Comparison of ENCODE assay signal across 1 cellular context in genomic region chr11:67391304-67392181, GRCh38.
A peak's percentile ranks its signal among the peaks of the same experiment; 100 is the strongest.
TF ChIP-seq lines count a peak whose summit lies in the region.

TSS of gene RAD9A (plus strand) at chr11:67391986. CDS start at chr11:67392045, 59 bp downstream.

TF ChIP-seq in HepG2, 621 proteins besides CTCF, POLR2A, EP300 and RAD21 (continued from another document and continues in another):
- TF ChIP-seq ZNF235 (CRISPR knock-in tag; IDR thresholded peaks at IDR 0.05; ENCODE audit: borderline replicate concordance) (peak; percentile 89; the same call in 1 of the 2 replicates), HNF1B (CRISPR knock-in tag; IDR thresholded peaks at IDR 0.05) (peak; percentile 83; the same call in 1 of the 2 replicates), ZNF552 (CRISPR knock-in tag; IDR thresholded peaks at IDR 0.05; ENCODE audit: borderline replicate concordance) (peak; percentile 89), ZNF704 (CRISPR knock-in tag; IDR thresholded peaks at IDR 0.05; ENCODE audit: borderline replicate concordance) (peak; percentile 90; the same call in 1 of the 2 replicates), FOXK2 (IDR thresholded peaks at IDR 0.05) (0 out of 2 replicates have a peak, but pooled peaks have one; percentile 22), CCDC6 (CRISPR knock-in tag; IDR thresholded peaks at IDR 0.05) (peak; percentile 91; the same call in 1 of the 2 replicates), KAT7 (CRISPR knock-in tag; IDR thresholded peaks at IDR 0.05; ENCODE audit: borderline replicate concordance) (no peak; the same call in 1 of the 2 replicates), ZNF713 (CRISPR knock-in tag; IDR thresholded peaks at IDR 0.05) (no peak), YEATS4 (CRISPR knock-in tag; IDR thresholded peaks at IDR 0.05; ENCODE audit: borderline replicate concordance) (peak; percentile 87; the same call in 1 of the 2 replicates), KDM6A (CRISPR knock-in tag; IDR thresholded peaks at IDR 0.05; ENCODE audit: low read depth) (peak; percentile 19; the same call in 1 of the 2 replicates), TMF1 (CRISPR knock-in tag; IDR thresholded peaks at IDR 0.05; ENCODE audit: low read depth) (peak; percentile 93; the same call in 1 of the 2 replicates), ISL2 (CRISPR knock-in tag; IDR thresholded peaks at IDR 0.05) (0 out of 2 replicates have a peak, but pooled peaks have one; percentile 25), ZSCAN30 (CRISPR knock-in tag; IDR thresholded peaks at IDR 0.05) (peak; percentile 85; the same call in 1 of the 2 replicates), ZNF564 (CRISPR knock-in tag; IDR thresholded peaks at IDR 0.05) (peak; percentile 94), SNAPC2 (CRISPR knock-in tag; IDR thresholded peaks at IDR 0.05) (no peak), TFAP4 (IDR thresholded peaks at IDR 0.05; ENCODE audit: borderline replicate concordance, low read depth) (peak; percentile 92), TBL1XR1 (IDR thresholded peaks at IDR 0.05; ENCODE audit: borderline replicate concordance, low read length, partially characterized antibody) (no peak), IRX3 (CRISPR knock-in tag; IDR thresholded peaks at IDR 0.05; ENCODE audit: borderline replicate concordance, low read depth) (peak; percentile 83; the same call in 1 of the 2 replicates), ZNF367 (CRISPR knock-in tag; IDR thresholded peaks at IDR 0.05; ENCODE audit: borderline replicate concordance) (no peak), ZFY (CRISPR knock-in tag; IDR thresholded peaks at IDR 0.05) (peak; percentile 95), PHB2 (IDR thresholded peaks at IDR 0.05; ENCODE audit: partially characterized antibody) (no peak), MED13 (CRISPR knock-in tag; IDR thresholded peaks at IDR 0.05) (no peak; the same call in 1 of the 2 replicates), ZNF101 (CRISPR knock-in tag; IDR thresholded peaks at IDR 0.05; ENCODE audit: borderline replicate concordance, low read depth) (no peak), RBM39 (IDR thresholded peaks at IDR 0.05; ENCODE audit: low read depth, low read length, poor library complexity, severe bottlenecking) (no peak)
- TF ChIP-seq, protein P1, sequence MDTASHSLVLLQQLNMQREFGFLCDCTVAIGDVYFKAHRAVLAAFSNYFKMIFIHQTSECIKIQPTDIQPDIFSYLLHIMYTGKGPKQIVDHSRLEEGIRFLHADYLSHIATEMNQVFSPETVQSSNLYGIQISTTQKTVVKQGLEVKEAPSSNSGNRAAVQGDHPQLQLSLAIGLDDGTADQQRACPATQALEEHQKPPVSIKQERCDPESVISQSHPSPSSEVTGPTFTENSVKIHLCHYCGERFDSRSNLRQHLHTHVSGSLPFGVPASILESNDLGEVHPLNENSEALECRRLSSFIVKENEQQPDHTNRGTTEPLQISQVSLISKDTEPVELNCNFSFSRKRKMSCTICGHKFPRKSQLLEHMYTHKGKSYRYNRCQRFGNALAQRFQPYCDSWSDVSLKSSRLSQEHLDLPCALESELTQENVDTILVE (CRISPR knock-in tag; IDR thresholded peaks at IDR 0.05), result no peak; the same call in 1 of the 2 replicates
- TF ChIP-seq, protein P2, sequence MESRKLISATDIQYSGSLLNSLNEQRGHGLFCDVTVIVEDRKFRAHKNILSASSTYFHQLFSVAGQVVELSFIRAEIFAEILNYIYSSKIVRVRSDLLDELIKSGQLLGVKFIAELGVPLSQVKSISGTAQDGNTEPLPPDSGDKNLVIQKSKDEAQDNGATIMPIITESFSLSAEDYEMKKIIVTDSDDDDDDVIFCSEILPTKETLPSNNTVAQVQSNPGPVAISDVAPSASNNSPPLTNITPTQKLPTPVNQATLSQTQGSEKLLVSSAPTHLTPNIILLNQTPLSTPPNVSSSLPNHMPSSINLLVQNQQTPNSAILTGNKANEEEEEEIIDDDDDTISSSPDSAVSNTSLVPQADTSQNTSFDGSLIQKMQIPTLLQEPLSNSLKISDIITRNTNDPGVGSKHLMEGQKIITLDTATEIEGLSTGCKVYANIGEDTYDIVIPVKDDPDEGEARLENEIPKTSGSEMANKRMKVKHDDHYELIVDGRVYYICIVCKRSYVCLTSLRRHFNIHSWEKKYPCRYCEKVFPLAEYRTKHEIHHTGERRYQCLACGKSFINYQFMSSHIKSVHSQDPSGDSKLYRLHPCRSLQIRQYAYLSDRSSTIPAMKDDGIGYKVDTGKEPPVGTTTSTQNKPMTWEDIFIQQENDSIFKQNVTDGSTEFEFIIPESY (CRISPR knock-in tag; IDR thresholded peaks at IDR 0.05), result peak; percentile 61; the same call in 1 of the 2 replicates
- TF ChIP-seq, protein P3, sequence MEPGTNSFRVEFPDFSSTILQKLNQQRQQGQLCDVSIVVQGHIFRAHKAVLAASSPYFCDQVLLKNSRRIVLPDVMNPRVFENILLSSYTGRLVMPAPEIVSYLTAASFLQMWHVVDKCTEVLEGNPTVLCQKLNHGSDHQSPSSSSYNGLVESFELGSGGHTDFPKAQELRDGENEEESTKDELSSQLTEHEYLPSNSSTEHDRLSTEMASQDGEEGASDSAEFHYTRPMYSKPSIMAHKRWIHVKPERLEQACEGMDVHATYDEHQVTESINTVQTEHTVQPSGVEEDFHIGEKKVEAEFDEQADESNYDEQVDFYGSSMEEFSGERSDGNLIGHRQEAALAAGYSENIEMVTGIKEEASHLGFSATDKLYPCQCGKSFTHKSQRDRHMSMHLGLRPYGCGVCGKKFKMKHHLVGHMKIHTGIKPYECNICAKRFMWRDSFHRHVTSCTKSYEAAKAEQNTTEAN (CRISPR knock-in tag; conservative IDR thresholded peaks at IDR 0.05), result no peak; the same call in 1 of the 2 replicates
- TF ChIP-seq, protein P4, sequence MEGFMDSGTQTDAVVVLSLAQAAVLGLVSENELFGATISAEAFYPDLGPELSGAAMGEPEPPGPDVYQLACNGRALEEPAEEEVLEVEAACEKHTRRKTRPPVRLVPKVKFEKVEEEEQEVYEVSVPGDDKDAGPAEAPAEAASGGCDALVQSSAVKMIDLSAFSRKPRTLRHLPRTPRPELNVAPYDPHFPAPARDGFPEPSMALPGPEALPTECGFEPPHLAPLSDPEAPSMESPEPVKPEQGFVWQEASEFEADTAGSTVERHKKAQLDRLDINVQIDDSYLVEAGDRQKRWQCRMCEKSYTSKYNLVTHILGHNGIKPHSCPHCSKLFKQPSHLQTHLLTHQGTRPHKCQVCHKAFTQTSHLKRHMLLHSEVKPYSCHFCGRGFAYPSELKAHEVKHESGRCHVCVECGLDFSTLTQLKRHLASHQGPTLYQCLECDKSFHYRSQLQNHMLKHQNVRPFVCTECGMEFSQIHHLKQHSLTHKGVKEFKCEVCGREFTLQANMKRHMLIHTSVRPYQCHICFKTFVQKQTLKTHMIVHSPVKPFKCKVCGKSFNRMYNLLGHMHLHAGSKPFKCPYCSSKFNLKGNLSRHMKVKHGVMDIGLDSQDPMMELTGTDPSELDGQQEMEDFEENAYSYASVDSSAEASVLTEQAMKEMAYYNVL (CRISPR knock-in tag; IDR thresholded peaks at IDR 0.05; ENCODE audit: borderline replicate concordance), result peak; percentile 83; the same call in 1 of the 2 replicates
- TF ChIP-seq, protein P5, sequence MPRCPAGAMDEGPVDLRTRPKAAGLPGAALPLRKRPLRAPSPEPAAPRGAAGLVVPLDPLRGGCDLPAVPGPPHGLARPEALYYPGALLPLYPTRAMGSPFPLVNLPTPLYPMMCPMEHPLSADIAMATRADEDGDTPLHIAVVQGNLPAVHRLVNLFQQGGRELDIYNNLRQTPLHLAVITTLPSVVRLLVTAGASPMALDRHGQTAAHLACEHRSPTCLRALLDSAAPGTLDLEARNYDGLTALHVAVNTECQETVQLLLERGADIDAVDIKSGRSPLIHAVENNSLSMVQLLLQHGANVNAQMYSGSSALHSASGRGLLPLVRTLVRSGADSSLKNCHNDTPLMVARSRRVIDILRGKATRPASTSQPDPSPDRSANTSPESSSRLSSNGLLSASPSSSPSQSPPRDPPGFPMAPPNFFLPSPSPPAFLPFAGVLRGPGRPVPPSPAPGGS (CRISPR knock-in tag; IDR thresholded peaks at IDR 0.05), result peak; percentile 92
- TF ChIP-seq, protein P6, sequence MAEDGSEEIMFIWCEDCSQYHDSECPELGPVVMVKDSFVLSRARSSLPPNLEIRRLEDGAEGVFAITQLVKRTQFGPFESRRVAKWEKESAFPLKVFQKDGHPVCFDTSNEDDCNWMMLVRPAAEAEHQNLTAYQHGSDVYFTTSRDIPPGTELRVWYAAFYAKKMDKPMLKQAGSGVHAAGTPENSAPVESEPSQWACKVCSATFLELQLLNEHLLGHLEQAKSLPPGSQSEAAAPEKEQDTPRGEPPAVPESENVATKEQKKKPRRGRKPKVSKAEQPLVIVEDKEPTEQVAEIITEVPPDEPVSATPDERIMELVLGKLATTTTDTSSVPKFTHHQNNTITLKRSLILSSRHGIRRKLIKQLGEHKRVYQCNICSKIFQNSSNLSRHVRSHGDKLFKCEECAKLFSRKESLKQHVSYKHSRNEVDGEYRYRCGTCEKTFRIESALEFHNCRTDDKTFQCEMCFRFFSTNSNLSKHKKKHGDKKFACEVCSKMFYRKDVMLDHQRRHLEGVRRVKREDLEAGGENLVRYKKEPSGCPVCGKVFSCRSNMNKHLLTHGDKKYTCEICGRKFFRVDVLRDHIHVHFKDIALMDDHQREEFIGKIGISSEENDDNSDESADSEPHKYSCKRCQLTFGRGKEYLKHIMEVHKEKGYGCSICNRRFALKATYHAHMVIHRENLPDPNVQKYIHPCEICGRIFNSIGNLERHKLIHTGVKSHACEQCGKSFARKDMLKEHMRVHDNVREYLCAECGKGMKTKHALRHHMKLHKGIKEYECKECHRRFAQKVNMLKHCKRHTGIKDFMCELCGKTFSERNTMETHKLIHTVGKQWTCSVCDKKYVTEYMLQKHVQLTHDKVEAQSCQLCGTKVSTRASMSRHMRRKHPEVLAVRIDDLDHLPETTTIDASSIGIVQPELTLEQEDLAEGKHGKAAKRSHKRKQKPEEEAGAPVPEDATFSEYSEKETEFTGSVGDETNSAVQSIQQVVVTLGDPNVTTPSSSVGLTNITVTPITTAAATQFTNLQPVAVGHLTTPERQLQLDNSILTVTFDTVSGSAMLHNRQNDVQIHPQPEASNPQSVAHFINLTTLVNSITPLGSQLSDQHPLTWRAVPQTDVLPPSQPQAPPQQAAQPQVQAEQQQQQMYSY (CRISPR knock-in tag; IDR thresholded peaks at IDR 0.05), result no peak
